Comparison of ENCODE assay signal across 8 cellular contexts in the genomic region with DNA sequence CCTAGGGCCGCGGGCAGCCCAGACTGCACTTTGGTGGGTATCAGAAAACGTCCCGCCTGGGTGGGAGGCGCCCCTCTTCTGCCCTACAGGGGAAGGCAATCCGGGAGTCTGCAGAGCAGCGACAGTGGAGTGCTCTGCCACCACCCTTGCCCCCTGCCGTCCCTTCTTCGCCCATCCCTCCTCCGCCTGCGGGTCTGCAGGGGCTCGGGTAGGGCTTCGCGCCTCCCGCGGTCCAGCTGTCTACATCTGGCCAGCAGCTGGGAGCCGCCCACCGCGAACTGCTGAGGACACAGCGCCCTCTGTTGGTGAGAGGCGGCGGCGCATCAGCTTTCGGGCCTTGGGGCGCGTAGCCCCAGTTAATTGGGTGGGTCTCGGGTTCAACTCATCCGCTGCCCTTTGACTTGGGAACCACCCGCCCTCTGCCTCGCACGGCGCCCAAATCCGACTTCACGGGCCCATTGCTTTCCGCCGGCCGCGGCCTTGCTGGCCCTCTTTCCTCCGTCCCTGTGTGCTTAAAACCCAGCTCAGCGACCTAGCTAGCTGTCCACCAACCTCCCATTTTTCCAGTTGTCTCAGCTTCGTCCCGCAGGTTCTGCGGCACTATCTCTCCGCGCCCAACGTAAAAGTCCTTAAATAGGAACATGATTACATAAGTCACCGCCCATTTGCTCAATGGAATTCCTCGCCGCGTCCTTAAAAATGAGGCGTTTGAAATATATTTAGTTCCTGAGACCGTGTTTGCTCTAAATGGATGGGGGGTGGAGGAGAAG. TPM values are rescaled to one million over a fixed set of nuclear protein-coding genes. Genes with fewer than 3 reads are reported as not detected.
DNase-seq lines count a peak whose midpoint lies in the region; ATAC-seq and TF ChIP-seq lines count a peak whose summit lies in the region.

No MANE protein-coding gene starts in this region.

- H3K4me3 ChIP-seq in GM12865 (ENCODE audit: low read depth, low read length) (peak overlapping the region; percentile 85), mucosa of descending colon (no peak overlapping the region)

- no peaks in the 10 kb centered on the region for H3K9me3 ChIP-seq in mucosa of descending colon

- peak; percentile 98 for TF ChIP-seq CTCF in GM12865 (IDR thresholded peaks at IDR 0.05; ENCODE audit: insufficient read depth, low read depth, low read length, missing control alignments)
- peak; percentile 93 for TF ChIP-seq CTCF in mucosa of descending colon (IDR thresholded peaks at IDR 0.05)

- no peaks in the 10 kb centered on the region for H3K36me3 ChIP-seq in mucosa of descending colon (ENCODE audit: low read depth)

- H3K4me1 ChIP-seq in mucosa of descending colon (ENCODE audit: low read depth): peaks cover 18% of the 10 kb centered on the region

- intact Hi-C loops in mucosa of descending colon (cut with DNase I, micrococcal nuclease): no loop called here

- ATAC-seq in HG02588 (IDR thresholded peaks at IDR 0.05; ENCODE audit: unreplicated experiment) (peak; percentile 33), mucosa of descending colon (peak; percentile 79)

- DNase-seq in GM12865 (ENCODE audit: low read depth) (peak; percentile 84), NCI-H2227 treated with DMSO at 0.1 percent for 48 hours (lab: John Stamatoyannopoulos, UW) (peak; percentile 74), ecto neural progenitor cell (ENCODE audit: low spot score) (peak; percentile 91), mucosa of descending colon (peak; percentile 77 to 84 (median 83)), H4 (ENCODE audit: low spot score) (no peak)
- peak; percentile 89 to 91 for DNase-seq in activated CD4-positive, alpha-beta T cell treated with anti-CD3 and anti-CD28 coated beads, Interleukin-2, amount 50 U/mL, for 48 hours
- DNase-seq in stimulated activated CD8-positive, alpha-beta memory T cell treated with anti-CD3 and anti-CD28 coated beads, Interleukin-7, amount 100 ng/mL, for 48 hours (ENCODE audit: extremely low read depth in 1 of 2, low read depth in 1 of 2): peak; percentile 66 to 67

RNA-seq across cellular contexts. Expression of gene WNT10A, which starts 17.6 kb away (rescaled TPM):
- 1 to 10 TPM in 1 of 3 donors, under 1 TPM in 2; 0.17 to 1.1 (median 0.22) TPM for total RNA-seq in mucosa of descending colon
- total RNA-seq in H4 (2014; rRNA removed; shearing (Covaris generic)): 0.12 TPM in 1 of 2 replicates, not detected in the other

RNA-seq across cellular contexts. Expression of gene WNT6, which starts 38.7 kb away (rescaled TPM):
- total RNA-seq in mucosa of descending colon: 1 to 10 TPM in 1 of 3 donors, under 1 TPM in 2; 0.39 to 5.7 (median 0.41) TPM
- total RNA-seq in H4 (2014; rRNA removed; shearing (Covaris generic)): 0.21 and 2.1 TPM in 2 replicates
